In genomic region chr11:69048718-69049489, GRCh38 we compare ENCODE assay signal across 8 cellular contexts. TPM values are rescaled to one million over a fixed set of nuclear protein-coding genes. Genes with fewer than 3 reads are reported as not detected.
DNase-seq lines count a peak whose midpoint lies in the region; TF ChIP-seq lines count a peak whose summit lies in the region.

Gene TPCN2 (plus strand): TSS chr11:69048932. CDS start chr11:69048998, 66 bp downstream.

- H3K36me3 ChIP-seq in SK-N-MC (ENCODE audit: insufficient read depth, low read length) = no peaks in the 10 kb centered on the region; the same call in 1 of the 2 replicates

- CTCF ChIA-PET in activated naive CD4-positive, alpha-beta T cell treated with anti-CD3 and anti-CD28 coated beads, Interleukin-2, amount 10 ng/mL, durations not matched to agents 7 days and 5 days (lab: Charles Lee) = no interaction called here

- DNase-seq in GM04504 (ENCODE audit: low read depth) = peak; percentile 88
- peak; percentile 77 for DNase-seq in HFFc6
- peak; percentile 87 for DNase-seq in NCI-H1048 (lab: John Stamatoyannopoulos, UW)
- DNase-seq in SK-N-MC (ENCODE audit: low read depth, low spot score) = peak; percentile 85
- peak; percentile 94 for DNase-seq in activated naive CD4-positive, alpha-beta T cell treated with anti-CD3 and anti-CD28 coated beads, Interleukin-2, amount 10 ng/mL, durations not matched to agents 7 days and 5 days
- DNase-seq in globus pallidus (ENCODE audit: low spot score) = peak; percentile 96
- DNase-seq in nucleus accumbens (lab: John Stamatoyannopoulos, UW) = peak; percentile 59 to 96 (median 90)
- DNase-seq in superior temporal gyrus (ENCODE audit: extremely low spot score) = peak; percentile 95

- H3K36me3 Mint-ChIP-seq in HFFc6 (ENCODE audit: low read depth) = no peaks in the 10 kb centered on the region
- H3K36me3 Mint-ChIP-seq in activated naive CD4-positive, alpha-beta T cell treated with anti-CD3 and anti-CD28 coated beads, Interleukin-2, amount 10 ng/mL, durations not matched to agents 7 days and 5 days = no peaks in the 10 kb centered on the region

- peak within 1 kb of the TSS; percentile 88 for H3K4me3 Mint-ChIP-seq in HFFc6
- peak within 1 kb of the TSS; percentile 81 for H3K4me3 Mint-ChIP-seq in activated naive CD4-positive, alpha-beta T cell treated with anti-CD3 and anti-CD28 coated beads, Interleukin-2, amount 10 ng/mL, durations not matched to agents 7 days and 5 days

- peak within 1 kb of the TSS; percentile 78 for H3K27ac Mint-ChIP-seq in HFFc6
- peak within 1 kb of the TSS; percentile 85 for H3K27ac Mint-ChIP-seq in activated naive CD4-positive, alpha-beta T cell treated with anti-CD3 and anti-CD28 coated beads, Interleukin-2, amount 10 ng/mL, durations not matched to agents 7 days and 5 days

- H3K27ac ChIP-seq in SK-N-MC = peak within 1 kb of the TSS; percentile 80

- H3K27me3 Mint-ChIP-seq in HFFc6 (ENCODE audit: insufficient read depth) = peaks cover 4% of the 10 kb centered on the region; the same call in 1 of the 2 replicates
- peaks cover 35% of the 10 kb centered on the region for H3K27me3 Mint-ChIP-seq in activated naive CD4-positive, alpha-beta T cell treated with anti-CD3 and anti-CD28 coated beads, Interleukin-2, amount 10 ng/mL, durations not matched to agents 7 days and 5 days

- peak within 1 kb of the TSS; percentile 97 for H3K9ac ChIP-seq in SK-N-MC (ENCODE audit: insufficient read length)

- no peaks in the 10 kb centered on the region for H3K9me3 ChIP-seq in SK-N-MC (ENCODE audit: low read depth, low read length)

- H3K4me3 ChIP-seq in SK-N-MC = peak within 1 kb of the TSS; percentile 96

- 0 out of 2 replicates have a peak, but pooled peaks have one; percentile 18 for TF ChIP-seq CTCF in HFFc6 (IDR thresholded peaks at IDR 0.05)

- peaks cover 46% of the 10 kb centered on the region for H3K4me1 Mint-ChIP-seq in HFFc6 (ENCODE audit: low read depth)
- H3K4me1 Mint-ChIP-seq in activated naive CD4-positive, alpha-beta T cell treated with anti-CD3 and anti-CD28 coated beads, Interleukin-2, amount 10 ng/mL, durations not matched to agents 7 days and 5 days = peaks cover 39% of the 10 kb centered on the region

- H3K9me3 Mint-ChIP-seq in HFFc6 = no peaks in the 10 kb centered on the region
- no peaks in the 10 kb centered on the region for H3K9me3 Mint-ChIP-seq in activated naive CD4-positive, alpha-beta T cell treated with anti-CD3 and anti-CD28 coated beads, Interleukin-2, amount 10 ng/mL, durations not matched to agents 7 days and 5 days

RNA-seq across cellular contexts. Expression of gene TPCN2, which starts in this region (rescaled TPM):
- 10 to 100 TPM in 1 of 6 experiments, 1 to 10 TPM in 5; 8.0 to 11.2 (median 9.0) TPM for total RNA-seq in HFFc6 (2021; fragmentation: NEBNext Ultra II Directional; extraction: Animal tissue kit (Norgen Biotek cat#: 25700))

Comparison
In these comparisons a context has a peak if more than half of its experiments do, and no peak if none do; other contexts are left out.
1. Peak in every context shown above with its lines: DNase-seq, H3K4me3 ChIP-seq and H3K27ac ChIP-seq.